ENCODE assay signal across 28 cellular contexts in the genomic region with DNA sequence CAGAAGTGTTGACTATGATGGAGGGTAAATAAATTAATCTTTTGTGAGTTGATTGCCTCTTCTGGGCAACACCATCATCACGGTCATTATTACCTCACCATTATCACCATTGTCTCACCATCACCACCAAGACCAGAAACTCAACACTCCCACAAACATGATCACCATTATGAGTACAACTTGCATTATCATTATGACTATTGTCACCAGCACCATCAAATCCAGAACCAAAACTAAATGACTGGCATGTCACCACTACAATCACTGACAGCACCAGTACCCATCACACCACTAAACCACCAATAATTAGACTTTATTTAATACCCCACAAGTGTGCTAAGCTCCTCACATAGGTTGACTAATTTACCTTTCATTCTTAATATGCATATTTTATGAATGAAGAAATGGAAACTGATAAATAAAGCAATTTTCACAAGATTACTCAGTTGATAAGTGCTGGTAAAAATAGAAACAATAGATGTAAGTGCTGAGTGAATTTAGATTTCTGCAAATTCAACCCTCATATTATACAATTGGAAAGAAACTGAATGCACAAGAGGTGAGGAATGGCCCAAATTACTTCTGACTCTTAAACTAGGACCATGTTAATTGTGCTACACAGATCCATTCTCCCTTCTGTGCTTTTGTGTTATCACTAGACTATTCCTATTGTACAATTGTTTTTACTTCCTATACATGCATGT.
"Had no signal": no experiment of that assay in that cellular context is flagged by ENCODE, and none has a peak within 500 bp of the region (broad histone marks: within the 10 kb centered on the region; RNA-seq: fewer than 3 reads in every experiment).

No MANE protein-coding gene starts in this region.

- H3K27me3 ChIP-seq: ascending aorta, brain microvascular endothelial cell, uterus had no signal

- FAIRE-seq: frontal cortex, islet of Langerhans, TTC549 had no signal

- H3K27ac ChIP-seq: ascending aorta, brain microvascular endothelial cell, coronary artery, dorsolateral prefrontal cortex, left ventricle myocardium inferior, uterus, WERI-Rb-1 had no signal

- H3K9me3 ChIP-seq: ascending aorta, left ventricle myocardium inferior, uterus had no signal

- H3K27me3 Mint-ChIP-seq: activated CD4-positive, alpha-beta T cell treated with anti-CD3 and anti-CD28 coated beads, Interleukin-2, amount 10 ng/mL, durations not matched to agents 7 days and 5 days; activated CD8-positive, alpha-beta T cell treated with anti-CD3 and anti-CD28 coated beads for 36 hours; activated naive CD4-positive, alpha-beta T cell treated with anti-CD3 and anti-CD28 coated beads, Interleukin-2, amount 10 ng/mL, durations not matched to agents 7 days and 5 days; activated naive CD8-positive, alpha-beta T cell treated with anti-CD3 and anti-CD28 coated beads, Interleukin-2, amount 10 ng/mL, durations not matched to agents 7 days and 5 days; stimulated activated naive CD8-positive, alpha-beta T cell treated with anti-CD3 and anti-CD28 coated beads, Interleukin-15, Interleukin-2, amounts not matched to agents 100 ng/mL and 50 ng/mL, for 24 hours had no signal

- H3K36me3 Mint-ChIP-seq: activated naive CD4-positive, alpha-beta T cell treated with anti-CD3 and anti-CD28 coated beads, Interleukin-2, amount 10 ng/mL, durations not matched to agents 7 days and 5 days; activated naive CD8-positive, alpha-beta T cell treated with anti-CD3 and anti-CD28 coated beads, Interleukin-2, amount 10 ng/mL, durations not matched to agents 7 days and 5 days; natural killer cell; type B pancreatic cell had no signal

- H3K4me3 ChIP-seq: ascending aorta, coronary artery, dorsolateral prefrontal cortex, left ventricle myocardium inferior, lung, uterus had no signal

- ATAC-seq: activated CD8-positive, alpha-beta T cell treated with anti-CD3 and anti-CD28 coated beads for 36 hours; natural killer cell; right cardiac atrium had no signal

- DNase-seq: activated CD4-positive, alpha-beta T cell treated with anti-CD3 and anti-CD28 coated beads, Interleukin-2, amount 10 ng/mL, durations not matched to agents 7 days and 5 days; activated CD4-positive, CD25-positive, alpha-beta regulatory T cell treated with anti-CD3 and anti-CD28 coated beads, Interleukin-2, amount 50 U/mL, for 72 hours; activated CD8-positive, alpha-beta T cell treated with anti-CD3 and anti-CD28 coated beads for 36 hours; activated gamma-delta T cell; activated naive CD4-positive, alpha-beta T cell treated with anti-CD3 and anti-CD28 coated beads, Interleukin-2, amount 10 ng/mL, durations not matched to agents 7 days and 5 days; activated naive CD8-positive, alpha-beta T cell treated with anti-CD3 and anti-CD28 coated beads, Interleukin-2, amount 10 ng/mL, durations not matched to agents 7 days and 5 days; brain microvascular endothelial cell; dorsolateral prefrontal cortex; effector memory CD4-positive, alpha-beta T cell; glutamatergic neuron; left ventricle myocardium inferior; mesendoderm; natural killer cell; right cardiac atrium; stimulated activated CD4-positive, alpha-beta T cell treated with anti-CD3 and anti-CD28 coated beads, Interleukin-2, amount 100 ng/mL, for 48 hours; substantia nigra; uterus had no signal

- H3K4me3 Mint-ChIP-seq: activated CD4-positive, alpha-beta T cell treated with anti-CD3 and anti-CD28 coated beads, Interleukin-2, amount 10 ng/mL, durations not matched to agents 7 days and 5 days; activated CD8-positive, alpha-beta T cell treated with anti-CD3 and anti-CD28 coated beads for 36 hours; activated naive CD4-positive, alpha-beta T cell treated with anti-CD3 and anti-CD28 coated beads, Interleukin-2, amount 10 ng/mL, durations not matched to agents 7 days and 5 days; activated naive CD8-positive, alpha-beta T cell treated with anti-CD3 and anti-CD28 coated beads, Interleukin-2, amount 10 ng/mL, durations not matched to agents 7 days and 5 days; activated T-helper 1 cell treated with anti-CD3 and anti-CD28 coated beads, Interleukin-12 subunit alpha, Interleukin-12 subunit beta, Interleukin-2, Interleukin-4 antibody, amounts not matched to agents 30 ng/mL and 10 ng/mL and 1 ng/mL, durations not matched to agents 14 hours and 24 hours and 36 hours; natural killer cell; stimulated activated naive CD8-positive, alpha-beta T cell treated with anti-CD3 and anti-CD28 coated beads, Interleukin-15, Interleukin-2, amounts not matched to agents 100 ng/mL and 50 ng/mL, for 24 hours; T-helper 2 cell treated with Interferon-gamma antibody and Interleukin-4, amounts not matched to agents 5 μg/mL and 100 μg/mL, for 36 hours; type B pancreatic cell had no signal

- H3K9me3 Mint-ChIP-seq: activated CD4-positive, alpha-beta T cell treated with anti-CD3 and anti-CD28 coated beads, Interleukin-2, amount 10 ng/mL, durations not matched to agents 7 days and 5 days; activated CD8-positive, alpha-beta T cell treated with anti-CD3 and anti-CD28 coated beads for 36 hours; activated naive CD4-positive, alpha-beta T cell treated with anti-CD3 and anti-CD28 coated beads, Interleukin-2, amount 10 ng/mL, durations not matched to agents 7 days and 5 days; activated naive CD8-positive, alpha-beta T cell treated with anti-CD3 and anti-CD28 coated beads, Interleukin-2, amount 10 ng/mL, durations not matched to agents 7 days and 5 days; activated T-helper 1 cell treated with anti-CD3 and anti-CD28 coated beads, Interleukin-12 subunit alpha, Interleukin-12 subunit beta, Interleukin-2, Interleukin-4 antibody, amounts not matched to agents 30 ng/mL and 10 ng/mL and 1 ng/mL, durations not matched to agents 14 hours and 24 hours and 36 hours; stimulated activated naive CD8-positive, alpha-beta T cell treated with anti-CD3 and anti-CD28 coated beads, Interleukin-15, Interleukin-2, amounts not matched to agents 100 ng/mL and 50 ng/mL, for 24 hours; T-helper 2 cell treated with Interferon-gamma antibody and Interleukin-4, amounts not matched to agents 5 μg/mL and 100 μg/mL, for 36 hours; type B pancreatic cell had no signal

- H3K4me1 ChIP-seq: left ventricle myocardium inferior, uterus had no signal

- H3K27ac Mint-ChIP-seq: activated CD4-positive, alpha-beta T cell treated with anti-CD3 and anti-CD28 coated beads, Interleukin-2, amount 10 ng/mL, durations not matched to agents 7 days and 5 days; activated CD8-positive, alpha-beta T cell treated with anti-CD3 and anti-CD28 coated beads for 36 hours; activated naive CD4-positive, alpha-beta T cell treated with anti-CD3 and anti-CD28 coated beads, Interleukin-2, amount 10 ng/mL, durations not matched to agents 7 days and 5 days; activated naive CD8-positive, alpha-beta T cell treated with anti-CD3 and anti-CD28 coated beads, Interleukin-2, amount 10 ng/mL, durations not matched to agents 7 days and 5 days; activated T-helper 1 cell treated with anti-CD3 and anti-CD28 coated beads, Interleukin-12 subunit alpha, Interleukin-12 subunit beta, Interleukin-2, Interleukin-4 antibody, amounts not matched to agents 30 ng/mL and 10 ng/mL and 1 ng/mL, durations not matched to agents 14 hours and 24 hours and 36 hours; natural killer cell; stimulated activated naive CD8-positive, alpha-beta T cell treated with anti-CD3 and anti-CD28 coated beads, Interleukin-15, Interleukin-2, amounts not matched to agents 100 ng/mL and 50 ng/mL, for 24 hours; T-helper 2 cell treated with Interferon-gamma antibody and Interleukin-4, amounts not matched to agents 5 μg/mL and 100 μg/mL, for 36 hours; type B pancreatic cell had no signal

- H3K36me3 ChIP-seq: ascending aorta, brain microvascular endothelial cell, left ventricle myocardium inferior, uterus, WERI-Rb-1 had no signal

- H3K4me1 Mint-ChIP-seq: activated CD4-positive, alpha-beta T cell treated with anti-CD3 and anti-CD28 coated beads, Interleukin-2, amount 10 ng/mL, durations not matched to agents 7 days and 5 days; activated naive CD4-positive, alpha-beta T cell treated with anti-CD3 and anti-CD28 coated beads, Interleukin-2, amount 10 ng/mL, durations not matched to agents 7 days and 5 days; activated naive CD8-positive, alpha-beta T cell treated with anti-CD3 and anti-CD28 coated beads, Interleukin-2, amount 10 ng/mL, durations not matched to agents 7 days and 5 days; natural killer cell had no signal
